Comparison of ENCODE assay signal across 1 cellular context in genomic region chr9:120761011-120761410, GRCh38.
TF ChIP-seq lines count a peak whose summit lies in the region.

No MANE protein-coding gene starts in this region.

TF ChIP-seq in HepG2, 621 proteins besides CTCF, POLR2A, EP300 and RAD21 (continued from another document):
- TF ChIP-seq, protein P1, sequence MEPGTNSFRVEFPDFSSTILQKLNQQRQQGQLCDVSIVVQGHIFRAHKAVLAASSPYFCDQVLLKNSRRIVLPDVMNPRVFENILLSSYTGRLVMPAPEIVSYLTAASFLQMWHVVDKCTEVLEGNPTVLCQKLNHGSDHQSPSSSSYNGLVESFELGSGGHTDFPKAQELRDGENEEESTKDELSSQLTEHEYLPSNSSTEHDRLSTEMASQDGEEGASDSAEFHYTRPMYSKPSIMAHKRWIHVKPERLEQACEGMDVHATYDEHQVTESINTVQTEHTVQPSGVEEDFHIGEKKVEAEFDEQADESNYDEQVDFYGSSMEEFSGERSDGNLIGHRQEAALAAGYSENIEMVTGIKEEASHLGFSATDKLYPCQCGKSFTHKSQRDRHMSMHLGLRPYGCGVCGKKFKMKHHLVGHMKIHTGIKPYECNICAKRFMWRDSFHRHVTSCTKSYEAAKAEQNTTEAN (CRISPR knock-in tag; conservative IDR thresholded peaks at IDR 0.05), result no peak
- TF ChIP-seq POLR2AphosphoS2 (IDR thresholded peaks at IDR 0.05; ENCODE audit: low read depth, low read length) (no peak), ZNF7 (CRISPR knock-in tag; IDR thresholded peaks at IDR 0.05) (no peak), TEF (CRISPR knock-in tag; IDR thresholded peaks at IDR 0.05) (no peak), CAMTA2 (CRISPR knock-in tag; IDR thresholded peaks at IDR 0.05; ENCODE audit: borderline replicate concordance) (no peak)
